ENCODE assay signal across 1 cellular context in genomic region chr11:60906132-60906972, GRCh38.
A peak's percentile ranks its signal among the peaks of the same experiment; 100 is the strongest.
TF ChIP-seq lines count a peak whose summit lies in the region.

Gene PRPF19, minus strand, starts transcription at chr11:60906585. Its CDS starts 203 bp downstream, at chr11:60906382.

TF ChIP-seq in K562, 482 proteins besides CTCF, POLR2A, EP300 and RAD21 (continued from another document and continues in another):
- TF ChIP-seq GMEB1 (CRISPR knock-in tag; IDR thresholded peaks at IDR 0.05): 0 out of 2 replicates have a peak, but pooled peaks have one; percentile 17
- no peak for TF ChIP-seq PURB (CRISPR knock-in tag; IDR thresholded peaks at IDR 0.05; ENCODE audit: low read depth)
- TF ChIP-seq SAP30 (IDR thresholded peaks at IDR 0.05; ENCODE audit: borderline replicate concordance, insufficient read depth, low read depth, low read length, poor library complexity, severe bottlenecking): peak; percentile 81
- peak; percentile 80 for TF ChIP-seq POLR2B (IDR thresholded peaks at IDR 0.05; ENCODE audit: low read depth, partially characterized antibody)
- TF ChIP-seq HDAC8 (tag; IDR thresholded peaks at IDR 0.05): no peak
- no peak for TF ChIP-seq ZSCAN32 (CRISPR knock-in tag; IDR thresholded peaks at IDR 0.05)
- TF ChIP-seq ZC3H4 (CRISPR knock-in tag; IDR thresholded peaks at IDR 0.05; ENCODE audit: borderline replicate concordance): no peak
- no peak for TF ChIP-seq CBX8 (IDR thresholded peaks at IDR 0.05; ENCODE audit: borderline replicate concordance, extremely low read depth, low read depth, low read length, poor library complexity, severe bottlenecking)
- TF ChIP-seq HDAC3 (IDR thresholded peaks at IDR 0.05; ENCODE audit: borderline replicate concordance, partially characterized antibody): no peak
- TF ChIP-seq CREBBP (IDR thresholded peaks at IDR 0.05; ENCODE audit: low read depth, low read length): no peak
- peak; percentile 79 for TF ChIP-seq ATF7 (IDR thresholded peaks at IDR 0.05)
- TF ChIP-seq IFI16 (CRISPR knock-in tag; IDR thresholded peaks at IDR 0.05): no peak
- TF ChIP-seq PTTG1 (tag; IDR thresholded peaks at IDR 0.05; ENCODE audit: low read depth): no peak
- TF ChIP-seq RBM25 (IDR thresholded peaks at IDR 0.05; ENCODE audit: low read depth, low read length, severe bottlenecking): no peak
- TF ChIP-seq MITF (IDR thresholded peaks at IDR 0.05): no peak
- peak; percentile 77; the same call in 1 of the 2 replicates for TF ChIP-seq LCOR (CRISPR knock-in tag; IDR thresholded peaks at IDR 0.05)
- no peak for TF ChIP-seq ZNF253 (CRISPR knock-in tag; conservative IDR thresholded peaks at IDR 0.05)
- TF ChIP-seq NR2F6 (CRISPR knock-in tag; IDR thresholded peaks at IDR 0.05): no peak
- TF ChIP-seq TEAD2 (tag; IDR thresholded peaks at IDR 0.05): no peak
- no peak for TF ChIP-seq HES1 (IDR thresholded peaks at IDR 0.05; ENCODE audit: low read depth)
- TF ChIP-seq POLR2G (IDR thresholded peaks at IDR 0.05; ENCODE audit: low read depth, low read length): peak; percentile 99
- no peak for TF ChIP-seq TRIM24 (IDR thresholded peaks at IDR 0.05)
- TF ChIP-seq, protein P1, sequence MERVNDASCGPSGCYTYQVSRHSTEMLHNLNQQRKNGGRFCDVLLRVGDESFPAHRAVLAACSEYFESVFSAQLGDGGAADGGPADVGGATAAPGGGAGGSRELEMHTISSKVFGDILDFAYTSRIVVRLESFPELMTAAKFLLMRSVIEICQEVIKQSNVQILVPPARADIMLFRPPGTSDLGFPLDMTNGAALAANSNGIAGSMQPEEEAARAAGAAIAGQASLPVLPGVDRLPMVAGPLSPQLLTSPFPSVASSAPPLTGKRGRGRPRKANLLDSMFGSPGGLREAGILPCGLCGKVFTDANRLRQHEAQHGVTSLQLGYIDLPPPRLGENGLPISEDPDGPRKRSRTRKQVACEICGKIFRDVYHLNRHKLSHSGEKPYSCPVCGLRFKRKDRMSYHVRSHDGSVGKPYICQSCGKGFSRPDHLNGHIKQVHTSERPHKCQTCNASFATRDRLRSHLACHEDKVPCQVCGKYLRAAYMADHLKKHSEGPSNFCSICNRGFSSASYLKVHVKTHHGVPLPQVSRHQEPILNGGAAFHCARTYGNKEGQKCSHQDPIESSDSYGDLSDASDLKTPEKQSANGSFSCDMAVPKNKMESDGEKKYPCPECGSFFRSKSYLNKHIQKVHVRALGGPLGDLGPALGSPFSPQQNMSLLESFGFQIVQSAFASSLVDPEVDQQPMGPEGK (CRISPR knock-in tag; IDR thresholded peaks at IDR 0.05; ENCODE audit: borderline replicate concordance): no peak
- TF ChIP-seq, protein P2, sequence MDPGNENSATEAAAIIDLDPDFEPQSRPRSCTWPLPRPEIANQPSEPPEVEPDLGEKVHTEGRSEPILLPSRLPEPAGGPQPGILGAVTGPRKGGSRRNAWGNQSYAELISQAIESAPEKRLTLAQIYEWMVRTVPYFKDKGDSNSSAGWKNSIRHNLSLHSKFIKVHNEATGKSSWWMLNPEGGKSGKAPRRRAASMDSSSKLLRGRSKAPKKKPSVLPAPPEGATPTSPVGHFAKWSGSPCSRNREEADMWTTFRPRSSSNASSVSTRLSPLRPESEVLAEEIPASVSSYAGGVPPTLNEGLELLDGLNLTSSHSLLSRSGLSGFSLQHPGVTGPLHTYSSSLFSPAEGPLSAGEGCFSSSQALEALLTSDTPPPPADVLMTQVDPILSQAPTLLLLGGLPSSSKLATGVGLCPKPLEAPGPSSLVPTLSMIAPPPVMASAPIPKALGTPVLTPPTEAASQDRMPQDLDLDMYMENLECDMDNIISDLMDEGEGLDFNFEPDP (CRISPR knock-in tag; IDR thresholded peaks at IDR 0.05): no peak
- TF ChIP-seq NFIX (CRISPR knock-in tag; IDR thresholded peaks at IDR 0.05; ENCODE audit: low read depth): no peak
- no peak for TF ChIP-seq TAL1 (IDR thresholded peaks at IDR 0.05)
- TF ChIP-seq NFYB (IDR thresholded peaks at IDR 0.05; ENCODE audit: extremely low read depth, insufficient read length): peak; percentile 5
- peak; percentile 48; the same call in 1 of the 2 replicates for TF ChIP-seq ZNF282 (CRISPR knock-in tag; IDR thresholded peaks at IDR 0.05)
- no peak for TF ChIP-seq ZNF175 (CRISPR knock-in tag; IDR thresholded peaks at IDR 0.05; ENCODE audit: low read depth)
- TF ChIP-seq, protein P3, sequence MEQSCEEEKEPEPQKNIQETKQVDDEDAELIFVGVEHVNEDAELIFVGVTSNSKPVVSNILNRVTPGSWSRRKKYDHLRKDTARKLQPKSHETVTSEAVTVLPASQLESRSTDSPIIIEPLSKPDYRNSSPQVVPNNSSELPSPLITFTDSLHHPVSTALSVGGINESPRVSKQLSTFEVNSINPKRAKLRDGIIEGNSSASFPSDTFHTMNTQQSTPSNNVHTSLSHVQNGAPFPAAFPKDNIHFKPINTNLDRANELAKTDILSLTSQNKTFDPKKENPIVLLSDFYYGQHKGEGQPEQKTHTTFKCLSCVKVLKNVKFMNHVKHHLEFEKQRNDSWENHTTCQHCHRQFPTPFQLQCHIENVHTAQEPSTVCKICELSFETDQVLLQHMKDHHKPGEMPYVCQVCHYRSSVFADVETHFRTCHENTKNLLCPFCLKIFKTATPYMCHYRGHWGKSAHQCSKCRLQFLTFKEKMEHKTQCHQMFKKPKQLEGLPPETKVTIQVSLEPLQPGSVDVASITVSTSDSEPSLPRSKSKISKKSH (CRISPR knock-in tag; IDR thresholded peaks at IDR 0.05): no peak
- no peak for TF ChIP-seq CCAR2 (IDR thresholded peaks at IDR 0.05; ENCODE audit: low read depth, low read length)
- peak; percentile 25; the same call in 1 of the 2 replicates for TF ChIP-seq POLR2H (tag; IDR thresholded peaks at IDR 0.05; ENCODE audit: low read depth)
- no peak for TF ChIP-seq PCBP2 (IDR thresholded peaks at IDR 0.05; ENCODE audit: low read depth, low read length, poor library complexity, severe bottlenecking)
- TF ChIP-seq, protein P4, sequence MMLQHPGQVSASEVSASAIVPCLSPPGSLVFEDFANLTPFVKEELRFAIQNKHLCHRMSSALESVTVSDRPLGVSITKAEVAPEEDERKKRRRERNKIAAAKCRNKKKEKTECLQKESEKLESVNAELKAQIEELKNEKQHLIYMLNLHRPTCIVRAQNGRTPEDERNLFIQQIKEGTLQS (IDR thresholded peaks at IDR 0.05): no peak
- TF ChIP-seq, protein P4 (CRISPR knock-in tag; conservative IDR thresholded peaks at IDR 0.05): no peak
- no peak for TF ChIP-seq ZNF586 (CRISPR knock-in tag; conservative IDR thresholded peaks at IDR 0.05)
- no peak for TF ChIP-seq ZBED1 (IDR thresholded peaks at IDR 0.05)
- TF ChIP-seq GABPA (tag; conservative IDR thresholded peaks at IDR 0.05; ENCODE audit: low read depth): peak; percentile 94
- TF ChIP-seq BMI1 (IDR thresholded peaks at IDR 0.05; ENCODE audit: low read length): no peak
- no peak for TF ChIP-seq CCNT2 (IDR thresholded peaks at IDR 0.05; ENCODE audit: borderline replicate concordance, extremely low read depth, insufficient read length, low read depth, low read length)
- no peak for TF ChIP-seq BCLAF1 (IDR thresholded peaks at IDR 0.05; ENCODE audit: borderline replicate concordance in 1 of 2, control insufficient read depth in 1 of 2, low read depth in 2 of 2, low read length in 1 of 2)
- TF ChIP-seq ZNF12 (CRISPR knock-in tag; IDR thresholded peaks at IDR 0.05): no peak
- TF ChIP-seq GTF2B (IDR thresholded peaks at IDR 0.05; ENCODE audit: extremely low read depth, insufficient read length): no peak
- TF ChIP-seq, protein P5, sequence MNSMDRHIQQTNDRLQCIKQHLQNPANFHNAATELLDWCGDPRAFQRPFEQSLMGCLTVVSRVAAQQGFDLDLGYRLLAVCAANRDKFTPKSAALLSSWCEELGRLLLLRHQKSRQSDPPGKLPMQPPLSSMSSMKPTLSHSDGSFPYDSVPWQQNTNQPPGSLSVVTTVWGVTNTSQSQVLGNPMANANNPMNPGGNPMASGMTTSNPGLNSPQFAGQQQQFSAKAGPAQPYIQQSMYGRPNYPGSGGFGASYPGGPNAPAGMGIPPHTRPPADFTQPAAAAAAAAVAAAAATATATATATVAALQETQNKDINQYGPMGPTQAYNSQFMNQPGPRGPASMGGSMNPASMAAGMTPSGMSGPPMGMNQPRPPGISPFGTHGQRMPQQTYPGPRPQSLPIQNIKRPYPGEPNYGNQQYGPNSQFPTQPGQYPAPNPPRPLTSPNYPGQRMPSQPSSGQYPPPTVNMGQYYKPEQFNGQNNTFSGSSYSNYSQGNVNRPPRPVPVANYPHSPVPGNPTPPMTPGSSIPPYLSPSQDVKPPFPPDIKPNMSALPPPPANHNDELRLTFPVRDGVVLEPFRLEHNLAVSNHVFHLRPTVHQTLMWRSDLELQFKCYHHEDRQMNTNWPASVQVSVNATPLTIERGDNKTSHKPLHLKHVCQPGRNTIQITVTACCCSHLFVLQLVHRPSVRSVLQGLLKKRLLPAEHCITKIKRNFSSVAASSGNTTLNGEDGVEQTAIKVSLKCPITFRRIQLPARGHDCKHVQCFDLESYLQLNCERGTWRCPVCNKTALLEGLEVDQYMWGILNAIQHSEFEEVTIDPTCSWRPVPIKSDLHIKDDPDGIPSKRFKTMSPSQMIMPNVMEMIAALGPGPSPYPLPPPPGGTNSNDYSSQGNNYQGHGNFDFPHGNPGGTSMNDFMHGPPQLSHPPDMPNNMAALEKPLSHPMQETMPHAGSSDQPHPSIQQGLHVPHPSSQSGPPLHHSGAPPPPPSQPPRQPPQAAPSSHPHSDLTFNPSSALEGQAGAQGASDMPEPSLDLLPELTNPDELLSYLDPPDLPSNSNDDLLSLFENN (IDR thresholded peaks at IDR 0.05; ENCODE audit: low read depth in 2 of 2, low read length in 2 of 2): no peak
- no peak for TF ChIP-seq ZNF146 (CRISPR knock-in tag; IDR thresholded peaks at IDR 0.05; ENCODE audit: unreplicated experiment)
- no peak for TF ChIP-seq PPARD (CRISPR knock-in tag; IDR thresholded peaks at IDR 0.05)
- no peak for TF ChIP-seq HMBOX1 (IDR thresholded peaks at IDR 0.05)
- TF ChIP-seq, protein P6, sequence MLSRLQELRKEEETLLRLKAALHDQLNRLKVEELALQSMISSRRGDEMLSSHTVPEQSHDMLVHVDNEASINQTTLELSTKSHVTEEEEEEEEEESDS (CRISPR knock-in tag; IDR thresholded peaks at IDR 0.05): no peak
